In genomic region chr21:45492765-45493164, GRCh38 we compare ENCODE assay signal across 35 cellular contexts.
"Had no signal": no experiment of that assay in that cellular context is flagged by ENCODE, and none has a peak within 500 bp of the region (broad histone marks: within the 10 kb centered on the region; RNA-seq: fewer than 3 reads in every experiment).

No MANE protein-coding gene starts in this region.

- H3K4me3 ChIP-seq: MG63 had no signal

- H3K36me3 ChIP-seq: MG63 had no signal

- H3K27me3 ChIP-seq: MG63 had no signal

- H3K9me3 ChIP-seq: MG63 had no signal

- DNase-seq: Karpas-422, Kasumi-1, MG63, MM.1S, MV-4-11, NCI-H1048, NCI-H1092, NCI-H1092 treated with DMSO at 0.1 percent for 48 hours, NCI-H1105, NCI-H1105 treated with DMSO at 0.1 percent for 48 hours, NCI-H1417, NCI-H1417 treated with DMSO at 0.1 percent for 48 hours, NCI-H1436, NCI-H1436 treated with DMSO at 0.1 percent for 48 hours, NCI-H146, NCI-H1694, NCI-H1694 treated with DMSO at 0.1 percent for 48 hours, NCI-H187, NCI-H187 treated with DMSO at 0.1 percent for 48 hours, NCI-H1930, NCI-H2029, NCI-H2029 treated with DMSO at 0.1 percent for 48 hours, NCI-H2081, NCI-H2081 treated with DMSO at 0.1 percent for 48 hours, NCI-H2107, NCI-H2171, NCI-H2171 treated with DMSO at 0.1 percent for 48 hours, NCI-H2227 treated with DMSO at 0.1 percent for 48 hours, NCI-H226, NCI-H345, NCI-H446, NCI-H446 treated with DMSO at 0.1 percent for 48 hours, NCI-H510A, NCI-H510A treated with DMSO at 0.1 percent for 48 hours, NCI-H524 had no signal
